ENCODE assay signal across 30 cellular contexts in genomic region chr7:12565873-12566272, GRCh38. TPM values are rescaled to one million over a fixed set of nuclear protein-coding genes. Genes with fewer than 3 reads are reported as not detected.
A peak's percentile ranks its signal among the peaks of the same experiment; 100 is the strongest.
DNase-seq lines count a peak whose midpoint lies in the region; ATAC-seq, FAIRE-seq and TF ChIP-seq lines count a peak whose summit lies in the region.
"Had no signal": no experiment of that assay in that cellular context is flagged by ENCODE, and none has a peak within 500 bp of the region (broad histone marks: within the 10 kb centered on the region; RNA-seq: fewer than 3 reads in every experiment).

No MANE protein-coding gene starts in this region.

- no peaks in the 10 kb centered on the region for H3K9me3 Mint-ChIP-seq in stimulated activated effector memory CD8-positive, alpha-beta T cell treated with anti-CD3 and anti-CD28 coated beads, Interleukin-12 subunit alpha, Interleukin-12 subunit beta, amount 100 ng/mL, for 72 hours
- H3K9me3 Mint-ChIP-seq: CD4-positive, alpha-beta memory T cell; CD8-positive, alpha-beta memory T cell had no signal

- H2AFZ ChIP-seq in HepG2 (ENCODE audit: low read length): no peak overlapping the region
- no peak overlapping the region for H2AFZ ChIP-seq in KMS-11 (ENCODE audit: low read depth)
- H2AFZ ChIP-seq in K562 (ENCODE audit: low read depth, low read length): peak overlapping the region; percentile 21; the same call in 1 of the 2 replicates
- no peak overlapping the region for H2AFZ ChIP-seq in osteoblast (ENCODE audit: low read length)

- H3K4me2 ChIP-seq in HepG2 (ENCODE audit: low read depth, low read length) (no peak overlapping the region), KMS-11 (peak overlapping the region; percentile 64; the same call in 1 of the 2 replicates), K562 (ENCODE audit: insufficient read depth, low read length) (no peak overlapping the region), osteoblast (ENCODE audit: insufficient read depth, low read length) (no peak overlapping the region)
- H3K4me2 ChIP-seq: BLaER1 had no signal

- TF ChIP-seq CTCF in HepG2 (CRISPR knock-in tag; IDR thresholded peaks at IDR 0.05): no peak
- no peak for TF ChIP-seq CTCF in right lobe of liver (IDR thresholded peaks at IDR 0.05)
- TF ChIP-seq CTCF in KMS-11 (conservative IDR thresholded peaks at IDR 0.05; ENCODE audit: low read depth, low read length): no peak
- TF ChIP-seq CTCF in K562 (IDR thresholded peaks at IDR 0.05 in 2 of 3, conservative IDR thresholded peaks at IDR 0.05 in 1 of 3; ENCODE audit: insufficient read depth in 2 of 3, low read depth in 1 of 3, low read length in 3 of 3): no peak
- TF ChIP-seq CTCF in osteoblast (IDR thresholded peaks at IDR 0.05; ENCODE audit: extremely low read depth, low read depth, low read length): no peak

- DNase-seq in HepG2 (ENCODE audit: low spot score) (no peak), right lobe of liver (no peak), K562 (ENCODE audit: extremely low read depth in 1 of 4, low spot score in 3 of 4) (no peak), osteoblast (ENCODE audit: insufficient read length, low spot score, missing footprints) (no peak), NCI-H2171 (lab: John Stamatoyannopoulos, UW) (no peak)
- DNase-seq in stimulated activated effector memory CD8-positive, alpha-beta T cell treated with anti-CD3 and anti-CD28 coated beads, Interleukin-12 subunit alpha, Interleukin-12 subunit beta, amount 100 ng/mL, for 72 hours (ENCODE audit: low spot score in 2 of 2): no peak
- DNase-seq: ACHN; BE2C; C1 segment of cervical spinal cord; CD4-positive, alpha-beta memory T cell; CD4-positive, CD25-positive, alpha-beta regulatory T cell; CD8-positive, alpha-beta memory T cell; COR-L47; DMS79; DND-41; EL; GDM1 had no signal

- no peak for TF ChIP-seq POLR2A in HepG2 (IDR thresholded peaks at IDR 0.05; ENCODE audit: insufficient read depth in 1 of 2, low read depth in 2 of 2, low read length in 2 of 2)
- no peak for TF ChIP-seq POLR2A in right lobe of liver (IDR thresholded peaks at IDR 0.05)
- no peak for TF ChIP-seq POLR2A in K562 (conservative IDR thresholded peaks at IDR 0.05)

- H3K4me1 Mint-ChIP-seq in stimulated activated effector memory CD8-positive, alpha-beta T cell treated with anti-CD3 and anti-CD28 coated beads, Interleukin-12 subunit alpha, Interleukin-12 subunit beta, amount 100 ng/mL, for 72 hours: peaks cover 9% of the 10 kb centered on the region

- H3K4me3 ChIP-seq in HepG2 (replicated peaks in 1 of 3; ENCODE audit: insufficient read depth in 1 of 3, low read depth in 2 of 3, low read length in 3 of 3): no peak overlapping the region
- no peak overlapping the region for H3K4me3 ChIP-seq in right lobe of liver
- H3K4me3 ChIP-seq in KMS-11 (IDR thresholded peaks at IDR 0.05; ENCODE audit: insufficient read depth, low read depth, low read length): no peak overlapping the region
- H3K4me3 ChIP-seq in K562: no peak overlapping the region
- H3K4me3 ChIP-seq in osteoblast (ENCODE audit: insufficient read depth, low read length): no peak overlapping the region
- H3K4me3 ChIP-seq: A549, BLaER1, GM12878 had no signal

- H3K4me1 ChIP-seq in HepG2 (ENCODE audit: insufficient read depth, low read length) (no peaks in the 10 kb centered on the region), right lobe of liver (peaks cover 0 to 6% (median 0%) of the 10 kb centered on the region in 4 donors), KMS-11 (ENCODE audit: low read depth, poor library complexity, severe bottlenecking) (peaks cover 39% of the 10 kb centered on the region), K562 (replicated peaks in 1 of 2; ENCODE audit: control insufficient read depth in 2 of 2, insufficient read depth in 2 of 2, low read length in 2 of 2) (peaks cover 0 to 6% of the 10 kb centered on the region in 2 experiments; a peak in 3 of 5 replicates), osteoblast (ENCODE audit: insufficient read depth, low read length) (peaks cover 18% of the 10 kb centered on the region)
- H3K4me1 ChIP-seq: BE2C, BLaER1 had no signal

- no peaks in the 10 kb centered on the region for H3K79me2 ChIP-seq in HepG2 (ENCODE audit: insufficient read depth, low read length)
- no peaks in the 10 kb centered on the region for H3K79me2 ChIP-seq in KMS-11 (ENCODE audit: insufficient read depth, low read depth)
- H3K79me2 ChIP-seq in K562 (ENCODE audit: control insufficient read depth, insufficient read depth, low read length): no peaks in the 10 kb centered on the region
- no peaks in the 10 kb centered on the region for H3K79me2 ChIP-seq in osteoblast (ENCODE audit: insufficient read depth, low read length)

- TF ChIP-seq RAD21 in HepG2 (CRISPR knock-in tag; IDR thresholded peaks at IDR 0.05) (no peak), K562 (CRISPR knock-in tag; conservative IDR thresholded peaks at IDR 0.05 in 1 of 2, IDR thresholded peaks at IDR 0.05 in 1 of 2) (no peak)

- ATAC-seq in HepG2 (no peak), right lobe of liver (no peak), K562 (no peak), HG02678 (IDR thresholded peaks at IDR 0.05; ENCODE audit: unreplicated experiment) (no peak)
- ATAC-seq in stimulated activated effector memory CD8-positive, alpha-beta T cell treated with anti-CD3 and anti-CD28 coated beads, Interleukin-12 subunit alpha, Interleukin-12 subunit beta, amount 100 ng/mL, for 72 hours: no peak
- ATAC-seq: GM12878 had no signal

- H3K9ac ChIP-seq in HepG2 (ENCODE audit: insufficient read depth, low read depth, low read length) (no peak overlapping the region), KMS-11 (no peak overlapping the region), K562 (ENCODE audit: insufficient read depth in 1 of 2, low read depth in 2 of 2, low read length in 2 of 2) (no peak overlapping the region)
- H3K9ac ChIP-seq: BLaER1 had no signal

- H3K9me1 ChIP-seq in K562 (ENCODE audit: control insufficient read depth, insufficient read depth, low read length): no peaks in the 10 kb centered on the region

- FAIRE-seq in HepG2 (lab: Jason Lieb, UNC) (no peak), K562 (lab: Jason Lieb, UNC) (no peak)
- FAIRE-seq: A549, D721Med, GM12878, GM12892, GM18507 had no signal

- H3K27ac ChIP-seq in HepG2 (ENCODE audit: extremely low read length, insufficient read depth, low read length) (no peak overlapping the region), right lobe of liver (no peak overlapping the region), KMS-11 (no peak overlapping the region), K562 (ENCODE audit: extremely low read depth, low read depth, low read length) (no peak overlapping the region), osteoblast (ENCODE audit: low read depth, low read length) (peak overlapping the region; percentile 26)
- H3K27ac ChIP-seq: 22Rv1, A549, BLaER1 had no signal

- TF ChIP-seq EP300 in HepG2 (IDR thresholded peaks at IDR 0.05; ENCODE audit: low read depth in 2 of 2, low read length in 2 of 2) (no peak), HepG2 (CRISPR knock-in tag; IDR thresholded peaks at IDR 0.05; ENCODE audit: borderline replicate concordance) (no peak), K562 (IDR thresholded peaks at IDR 0.05; ENCODE audit: low read length) (no peak)

- no peaks in the 10 kb centered on the region for H4K20me1 ChIP-seq in HepG2 (ENCODE audit: insufficient read depth, low read length)
- H4K20me1 ChIP-seq in KMS-11 (ENCODE audit: insufficient read depth): no peaks in the 10 kb centered on the region
- no peaks in the 10 kb centered on the region for H4K20me1 ChIP-seq in K562 (replicated peaks; ENCODE audit: control insufficient read depth, insufficient read depth, low read length)
- no peaks in the 10 kb centered on the region for H4K20me1 ChIP-seq in osteoblast (ENCODE audit: insufficient read depth, low read length)
- H4K20me1 ChIP-seq: BLaER1 had no signal

- H3K27me3 ChIP-seq in HepG2 (ENCODE audit: control insufficient read depth in 1 of 2, insufficient read depth in 2 of 2, low read length in 2 of 2) (peaks cover 1 to 11% of the 10 kb centered on the region in 2 experiments; a peak in 2 of 5 replicates), right lobe of liver (peaks cover 0 to 6% of the 10 kb centered on the region in 2 donors), KMS-11 (ENCODE audit: insufficient read depth, low read depth) (no peaks in the 10 kb centered on the region), K562 (ENCODE audit: control insufficient read depth in 2 of 2, insufficient read depth in 2 of 2, low read length in 2 of 2) (no peaks in the 10 kb centered on the region), osteoblast (ENCODE audit: insufficient read depth, low read length) (peaks cover 22% of the 10 kb centered on the region)
- H3K27me3 ChIP-seq: BLaER1 had no signal

- H3K4me3 Mint-ChIP-seq in stimulated activated effector memory CD8-positive, alpha-beta T cell treated with anti-CD3 and anti-CD28 coated beads, Interleukin-12 subunit alpha, Interleukin-12 subunit beta, amount 100 ng/mL, for 72 hours: no peak overlapping the region
- H3K4me3 Mint-ChIP-seq: CD14-positive monocyte; CD4-positive, alpha-beta memory T cell; CD4-positive, CD25-positive, alpha-beta regulatory T cell; CD8-positive, alpha-beta memory T cell had no signal

- no peaks in the 10 kb centered on the region for H3K9me3 ChIP-seq in HepG2 (ENCODE audit: low read length)
- H3K9me3 ChIP-seq in right lobe of liver: no peaks in the 10 kb centered on the region
- 0 out of 2 replicates have a peak, but pooled peaks cover 3% of the 10 kb centered on the region for H3K9me3 ChIP-seq in K562 (replicated peaks; ENCODE audit: control insufficient read depth, insufficient read depth, low read depth, low read length)
- H3K9me3 ChIP-seq in osteoblast (ENCODE audit: low read depth, low read length): no peaks in the 10 kb centered on the region
- H3K9me3 ChIP-seq: A549, BE2C had no signal

- no peaks in the 10 kb centered on the region for H3K36me3 ChIP-seq in HepG2 (replicated peaks in 1 of 2; ENCODE audit: control insufficient read depth in 1 of 2, insufficient read depth in 2 of 2, low read length in 2 of 2)
- no peaks in the 10 kb centered on the region for H3K36me3 ChIP-seq in right lobe of liver
- no peaks in the 10 kb centered on the region for H3K36me3 ChIP-seq in KMS-11 (ENCODE audit: insufficient read depth)
- H3K36me3 ChIP-seq in K562 (ENCODE audit: control insufficient read depth, insufficient read depth, low read length): no peaks in the 10 kb centered on the region
- H3K36me3 ChIP-seq in osteoblast (ENCODE audit: insufficient read depth, low read length): no peaks in the 10 kb centered on the region
- H3K36me3 ChIP-seq: BE2C, BLaER1 had no signal

- in situ Hi-C loops in HepG2 (cut with HindIII; ENCODE audit: extremely low pct_ligation_motif_present, low pct_unique_long_range_greater_than_20kb): no loop called here
- in situ Hi-C loops in K562 (cut with MboI): no loop called here

- no TSS peak for BruUV-seq in HepG2 (replicated peaks; lab: Mats Ljungman, UMichigan)
- BruUV-seq in K562 (replicated peaks; lab: Mats Ljungman, UMichigan): no TSS peak

- no peak overlapping the region for H3K27ac Mint-ChIP-seq in stimulated activated effector memory CD8-positive, alpha-beta T cell treated with anti-CD3 and anti-CD28 coated beads, Interleukin-12 subunit alpha, Interleukin-12 subunit beta, amount 100 ng/mL, for 72 hours
- H3K27ac Mint-ChIP-seq: CD4-positive, alpha-beta memory T cell; CD4-positive, CD25-positive, alpha-beta regulatory T cell; CD8-positive, alpha-beta memory T cell had no signal

- intact Hi-C loops in HepG2 (cut with micrococcal nuclease; ENCODE audit: unreplicated experiment) (no loop called here), right lobe of liver (cut with DNase I) (no loop called here), K562 (cut with micrococcal nuclease) (no loop called here)

- CTCF ChIA-PET in HepG2 (lab: Yijun Ruan, JAX; ENCODE audit: low intra/inter-chr PET ratio, low total read pairs) (no interaction called here), K562 (lab: Yijun Ruan, JAX; ENCODE audit: low intra/inter-chr PET ratio) (no interaction called here)

- H3K36me3 Mint-ChIP-seq in stimulated activated effector memory CD8-positive, alpha-beta T cell treated with anti-CD3 and anti-CD28 coated beads, Interleukin-12 subunit alpha, Interleukin-12 subunit beta, amount 100 ng/mL, for 72 hours: no peaks in the 10 kb centered on the region
- H3K36me3 Mint-ChIP-seq: CD14-positive monocyte; CD4-positive, alpha-beta memory T cell; CD4-positive, CD25-positive, alpha-beta regulatory T cell; CD8-positive, alpha-beta memory T cell had no signal

- POLR2A ChIA-PET in HepG2 (lab: Yijun Ruan, JAX) (no interaction called here), K562 (lab: Yijun Ruan, JAX) (interaction anchor here (1.0 kb wide), 1 partner anchor 8 kb away, joined by 4 read pairs; no protein-coding TSS in a partner anchor)

- 36% methylated on average over 2 of the region's 2 CpGs for WGBS in HepG2 (ENCODE audit: low lambda C conversion rate)
- 82% methylated on average over 2 of the region's 2 CpGs for WGBS in right lobe of liver (ENCODE audit: insufficient coverage, low coverage, low lambda C conversion rate, missing lambda C conversion rate)
- 27% methylated on average over 2 of the region's 2 CpGs for WGBS in K562 (ENCODE audit: insufficient coverage, low coverage, missing lambda C conversion rate)

RNA-seq across cellular contexts. Expression of gene SCIN, which starts 4.6 kb away (rescaled TPM):
- total RNA-seq in HepG2 (2016; rRNA removed; fragmentation: Illumina TruSeq; extraction: Trizol) (not detected in 2 replicates), right lobe of liver (under 1 TPM in 3 of 6 experiments, not detected in 3; 0.06 to 0.20 (median 0.18) TPM), K562 (2014; rRNA removed) (9.8 and 10.9 TPM in 2 replicates), K562 (2014; rRNA removed; fragmentation: Illumina TruSeq; extraction: Trizol) (14.7 and 17.2 TPM in 2 replicates), K562 (2015; rRNA removed; fragmentation: Illumina TruSeq; extraction: Trizol) (14.4 and 18.2 TPM in 2 replicates), K562 (2021) (9.7 and 10.6 TPM in 2 replicates), osteoblast (4.7 TPM in 2 replicates)
- total RNA-seq in HepG2 (2016; cell fraction: cytosol; rRNA removed; fragmentation: Illumina TruSeq; extraction: Trizol; ENCODE audit: low read depth): not detected in 2 replicates
- not detected in 2 replicates for total RNA-seq in HepG2 (2016; cell fraction: insoluble cytoplasmic fraction; rRNA removed; fragmentation: Illumina TruSeq; extraction: Trizol)
- total RNA-seq in HepG2 (2016; cell fraction: membrane; rRNA removed; fragmentation: Illumina TruSeq; extraction: Trizol): not detected in 2 replicates
- not detected in 2 replicates for total RNA-seq in HepG2 (2016; cell fraction: nucleus; rRNA removed; fragmentation: Illumina TruSeq; extraction: Trizol)
- polyA plus RNA-seq in HepG2 (2011; rRNA removed) (not detected in 2 replicates), K562 (2011; rRNA removed) (0.67 and 1.0 TPM in 2 replicates), K562 (2014; fragmentation: Illumina TruSeq; extraction: Trizol) (11.4 and 12.6 TPM in 2 replicates), K562 (2014; fragmentation: Nextera tagmentation; extraction: Ambion mirVana) (10 to 100 TPM in 1 of 2 experiments, 1 to 10 TPM in 1; 4.5 to 10.4 TPM), K562 (2014; rRNA removed) (10.3 and 10.9 TPM in 2 replicates)
- not detected in 2 replicates for polyA plus RNA-seq in HepG2 (2011; cell fraction: cytosol; rRNA removed)
- not detected in 2 replicates for polyA plus RNA-seq in HepG2 (2011; cell fraction: nucleus; rRNA removed)
- polyA plus RNA-seq in HepG2 (2012): not detected in 2 replicates
- polyA plus RNA-seq in HepG2 (2016; cell fraction: cytosol; fragmentation: Illumina TruSeq; extraction: Trizol; ENCODE audit: low read depth): not detected in 2 replicates
- polyA plus RNA-seq in HepG2 (2016; cell fraction: insoluble cytoplasmic fraction; fragmentation: Illumina TruSeq; extraction: Trizol; ENCODE audit: low read depth): not detected in 2 replicates
- not detected in 2 replicates for polyA plus RNA-seq in HepG2 (2016; cell fraction: membrane; fragmentation: Illumina TruSeq; extraction: Trizol; ENCODE audit: low read depth)
- not detected in 2 replicates for polyA plus RNA-seq in HepG2 (2016; cell fraction: nucleus; fragmentation: Illumina TruSeq; extraction: Trizol; ENCODE audit: insufficient read depth, low read depth)
- polyA minus RNA-seq in HepG2 (2011; rRNA and poly(A)+ RNA removed; ENCODE audit: low replicate concordance): 0.05 TPM in 1 of 2 replicates, not detected in the other
- polyA minus RNA-seq in HepG2 (2011; cell fraction: cytosol; rRNA and poly(A)+ RNA removed): not detected in 2 replicates
- 0.26 TPM in 1 of 2 replicates, not detected in the other for polyA minus RNA-seq in HepG2 (2011; cell fraction: nucleus; rRNA and poly(A)+ RNA removed)
- total RNA-seq in K562 (2011; cell fraction: chromatin; rRNA removed; ENCODE audit: low replicate concordance): 1.1 and 8.3 TPM in 2 replicates
- total RNA-seq in K562 (2011; cell fraction: nucleolus; rRNA removed): 0.33 and 1.4 TPM in 2 replicates
- 2.2 and 3.5 TPM in 2 replicates for total RNA-seq in K562 (2011; cell fraction: nucleoplasm; rRNA removed)
- 0.12 and 0.50 TPM in 2 replicates for polyA plus RNA-seq in K562 (2011; cell fraction: cytosol; rRNA removed)
- 0.17 and 0.32 TPM in 2 replicates for polyA plus RNA-seq in K562 (2011; cell fraction: nucleus; rRNA removed)
- polyA plus RNA-seq in K562 (2012): 17.7 and 29.9 TPM in 2 replicates
- 0.63 and 1.0 TPM in 2 replicates for polyA minus RNA-seq in K562 (2011; rRNA and poly(A)+ RNA removed)
- not detected in 2 replicates for polyA minus RNA-seq in K562 (2011; cell fraction: cytosol; rRNA and poly(A)+ RNA removed)
- polyA minus RNA-seq in K562 (2011; cell fraction: nucleus; rRNA and poly(A)+ RNA removed): 0.54 and 1.00 TPM in 2 replicates
- total RNA-seq: A172; CD4-positive, CD25-positive, alpha-beta regulatory T cell; G401 had no signal
- polyA plus RNA-seq: AG04450; CD14-positive monocyte; CD8-positive, alpha-beta memory T cell had no signal

Comparison
In these comparisons a context has a peak if more than half of its experiments do, and no peak if none do; other contexts are left out.
1. Of the 241 proteins assayed by ChIP-seq in both HepG2 and K562: peak only in HepG2: none; only in K562: ADNP and ZNF3; in both: none; in neither: 239.